16 cellular contexts compared by ENCODE assay signal in genomic region chr16:77618011-77618410, GRCh38.
DNase-seq lines count a peak whose midpoint lies in the region; ATAC-seq, FAIRE-seq and TF ChIP-seq lines count a peak whose summit lies in the region.
"Had no signal": no experiment of that assay in that cellular context is flagged by ENCODE, and none has a peak within 500 bp of the region (broad histone marks: within the 10 kb centered on the region; RNA-seq: fewer than 3 reads in every experiment).

No MANE protein-coding gene starts in this region.

- no peak for ATAC-seq in K562
- ATAC-seq in HG02678 (IDR thresholded peaks at IDR 0.05; ENCODE audit: unreplicated experiment), result no peak
- ATAC-seq: CD8-positive, alpha-beta T cell had no signal

- no peaks in the 10 kb centered on the region for H3K27me3 ChIP-seq in K562 (ENCODE audit: control insufficient read depth in 2 of 2, insufficient read depth in 2 of 2, low read length in 2 of 2)
- H3K27me3 ChIP-seq: BE2C had no signal

- POLR2A ChIA-PET in K562 (lab: Yijun Ruan, JAX), result no interaction called here

- H3K4me1 ChIP-seq in K562 (replicated peaks in 1 of 2; ENCODE audit: control insufficient read depth in 2 of 2, insufficient read depth in 2 of 2, low read length in 2 of 2), result no peaks in the 10 kb centered on the region
- H3K4me1 ChIP-seq: BE2C had no signal

- no peak for FAIRE-seq in K562 (lab: Jason Lieb, UNC)

- in situ Hi-C loops in Caki2 (cut with HindIII; ENCODE audit: low pct_unique_long_range_greater_than_20kb, low sequenced_read_pairs) (no loop called here), K562 (cut with MboI) (no loop called here), G401 (cut with HindIII; ENCODE audit: low sequenced_read_pairs) (no loop called here)

- H3K27ac ChIP-seq in K562 (ENCODE audit: extremely low read depth, low read depth, low read length), result no peak overlapping the region
- H3K27ac ChIP-seq: KMS-11 had no signal

- no peaks in the 10 kb centered on the region for H3K9me3 ChIP-seq in K562 (replicated peaks; ENCODE audit: control insufficient read depth, insufficient read depth, low read depth, low read length)
- H3K9me3 ChIP-seq: BE2C had no signal

- H3K9ac ChIP-seq in K562 (ENCODE audit: insufficient read depth in 1 of 2, low read depth in 2 of 2, low read length in 2 of 2), result no peak overlapping the region
- H3K9ac ChIP-seq: KMS-11 had no signal

- CTCF ChIA-PET in K562 (lab: Yijun Ruan, JAX; ENCODE audit: low intra/inter-chr PET ratio), result no interaction called here

- no peak overlapping the region for H3K4me3 ChIP-seq in K562

- no TSS peak for BruUV-seq in K562 (replicated peaks; lab: Mats Ljungman, UMichigan)

- H3K4me2 ChIP-seq in K562 (ENCODE audit: insufficient read depth, low read length), result no peak overlapping the region
- H3K4me2 ChIP-seq: KMS-11 had no signal

- H3K9me1 ChIP-seq in K562 (ENCODE audit: control insufficient read depth, insufficient read depth, low read length), result no peaks in the 10 kb centered on the region

- no peak for TF ChIP-seq EP300 in K562 (IDR thresholded peaks at IDR 0.05; ENCODE audit: low read length)

- no peak for TF ChIP-seq RAD21 in K562 (CRISPR knock-in tag; conservative IDR thresholded peaks at IDR 0.05 in 1 of 2, IDR thresholded peaks at IDR 0.05 in 1 of 2)

- no peaks in the 10 kb centered on the region for H4K20me1 ChIP-seq in K562 (replicated peaks; ENCODE audit: control insufficient read depth, insufficient read depth, low read length)

- no peak overlapping the region for H2AFZ ChIP-seq in K562 (ENCODE audit: low read depth, low read length)

- no peak for TF ChIP-seq POLR2A in K562 (conservative IDR thresholded peaks at IDR 0.05)

- H3K79me2 ChIP-seq in K562 (ENCODE audit: control insufficient read depth, insufficient read depth, low read length), result no peaks in the 10 kb centered on the region

- intact Hi-C loops in K562 (cut with micrococcal nuclease), result no loop called here

- TF ChIP-seq CTCF in K562 (IDR thresholded peaks at IDR 0.05 in 2 of 3, conservative IDR thresholded peaks at IDR 0.05 in 1 of 3; ENCODE audit: insufficient read depth in 2 of 3, low read depth in 1 of 3, low read length in 3 of 3), result no peak

- DNase-seq in Caki2 (ENCODE audit: low read depth) (peak; percentile 73), M059J (ENCODE audit: low read depth) (peak; percentile 84), K562 (ENCODE audit: extremely low read depth in 1 of 4, low spot score in 3 of 4) (no peak), left kidney (ENCODE audit: low read depth, low spot score) (peak; percentile 48), kidney tubule cell (ENCODE audit: low spot score) (no peak), G401 (ENCODE audit: low spot score) (no peak)
- DNase-seq: ACHN; BE2C; CD8-positive, alpha-beta T cell; DND-41; GOT3; NCI-H1105 treated with DMSO at 0.1 percent for 48 hours; NCI-H187; RPMI8226 had no signal

- no peaks in the 10 kb centered on the region for H3K36me3 ChIP-seq in K562 (ENCODE audit: control insufficient read depth, insufficient read depth, low read length)
- H3K36me3 ChIP-seq: BE2C had no signal

- WGBS in K562 (ENCODE audit: insufficient coverage, low coverage, missing lambda C conversion rate), result 0% methylated on average over 5 of the region's 5 CpGs

TF ChIP-seq in K562, 482 proteins besides CTCF, POLR2A, EP300 and RAD21:
- TF ChIP-seq NFIC (IDR thresholded peaks at IDR 0.05) (peak; percentile 14; the same call in 1 of the 2 replicates), SMAD1 (IDR thresholded peaks at IDR 0.05; ENCODE audit: low read depth, low read length, partially characterized antibody) (no peak)

Comparison
In these comparisons a context has a peak if more than half of its experiments do, and no peak if none do; other contexts are left out.
1. DNase-seq: peak in Caki2 (single experiment), M059J (single experiment) and left kidney (single experiment); none in K562 (0 of 4), kidney tubule cell (single experiment) and G401 (single experiment).